32 cellular contexts compared by ENCODE assay signal in genomic region chr9:89880721-89881120, GRCh38.
DNase-seq lines count a peak whose midpoint lies in the region; ATAC-seq and TF ChIP-seq lines count a peak whose summit lies in the region.
"Had no signal": no experiment of that assay in that cellular context is flagged by ENCODE, and none has a peak within 500 bp of the region (broad histone marks: within the 10 kb centered on the region; RNA-seq: fewer than 3 reads in every experiment).

No MANE protein-coding gene starts in this region.

- 83 to 96% methylated on average over 3 to 5 of the region's 5 CpGs for WGBS in endodermal cell (ENCODE audit: insufficient coverage in 1 of 2, insufficient read length in 1 of 2), 2 experiments

- no peak overlapping the region for H3K4me3 Mint-ChIP-seq in endodermal cell
- H3K4me3 Mint-ChIP-seq: activated CD4-positive, alpha-beta T cell treated with anti-CD3 and anti-CD28 coated beads, Interleukin-2, amount 10 ng/mL, durations not matched to agents 7 days and 5 days; GM23338; HFFc6; naive thymus-derived CD8-positive, alpha-beta T cell had no signal

- no peaks in the 10 kb centered on the region for H3K9me3 Mint-ChIP-seq in endodermal cell
- H3K9me3 Mint-ChIP-seq: activated CD4-positive, alpha-beta T cell treated with anti-CD3 and anti-CD28 coated beads, Interleukin-2, amount 10 ng/mL, durations not matched to agents 7 days and 5 days; GM23338; naive thymus-derived CD8-positive, alpha-beta T cell had no signal

- intact Hi-C loops in sciatic nerve (cut with DNase I), result no loop called here

- no peaks in the 10 kb centered on the region for H3K9me3 ChIP-seq in endodermal cell (ENCODE audit: control insufficient read depth, low read length)
- H3K9me3 ChIP-seq: Peyer's patch, prostate gland, SJCRH30, uterus had no signal

- ATAC-seq in sciatic nerve (no peak), GM18870 (IDR thresholded peaks at IDR 0.05; ENCODE audit: unreplicated experiment) (no peak)
- ATAC-seq: GM23338; naive thymus-derived CD8-positive, alpha-beta T cell had no signal

- no peaks in the 10 kb centered on the region for H3K27me3 Mint-ChIP-seq in endodermal cell (ENCODE audit: insufficient read depth)
- H3K27me3 Mint-ChIP-seq: activated CD4-positive, alpha-beta T cell treated with anti-CD3 and anti-CD28 coated beads, Interleukin-2, amount 10 ng/mL, durations not matched to agents 7 days and 5 days; naive thymus-derived CD8-positive, alpha-beta T cell had no signal

- no peaks in the 10 kb centered on the region for H3K4me1 ChIP-seq in endodermal cell (ENCODE audit: control insufficient read depth, insufficient read depth, low read length)
- H3K4me1 ChIP-seq: Peyer's patch, uterus had no signal

- TF ChIP-seq CTCF in endodermal cell (conservative IDR thresholded peaks at IDR 0.05), result no peak

- no peaks in the 10 kb centered on the region for H3K27me3 ChIP-seq in endodermal cell (ENCODE audit: control insufficient read depth, insufficient read depth, low read length, poor library complexity, severe bottlenecking)
- H3K27me3 ChIP-seq: brain microvascular endothelial cell, Peyer's patch, SJCRH30, uterus had no signal

- no peaks in the 10 kb centered on the region for H3K36me3 Mint-ChIP-seq in endodermal cell (ENCODE audit: low read depth)
- H3K36me3 Mint-ChIP-seq: naive thymus-derived CD8-positive, alpha-beta T cell had no signal

- H3K9ac ChIP-seq in endodermal cell (ENCODE audit: extremely low read depth, low read length, poor library complexity, severe bottlenecking), result no peak overlapping the region

- H3K4me1 Mint-ChIP-seq in endodermal cell, result no peaks in the 10 kb centered on the region
- H3K4me1 Mint-ChIP-seq: activated CD4-positive, alpha-beta T cell treated with anti-CD3 and anti-CD28 coated beads, Interleukin-2, amount 10 ng/mL, durations not matched to agents 7 days and 5 days; GM23338 had no signal

- H3K27ac Mint-ChIP-seq in endodermal cell, result no peak overlapping the region
- H3K27ac Mint-ChIP-seq: activated CD4-positive, alpha-beta T cell treated with anti-CD3 and anti-CD28 coated beads, Interleukin-2, amount 10 ng/mL, durations not matched to agents 7 days and 5 days; GM23338; HFFc6; naive thymus-derived CD8-positive, alpha-beta T cell had no signal

- H3K4me3 ChIP-seq in endodermal cell (ENCODE audit: low read length), result no peak overlapping the region
- H3K4me3 ChIP-seq: GM23338, Peyer's patch, prostate gland, SJCRH30, uterus had no signal

- H3K36me3 ChIP-seq in endodermal cell (ENCODE audit: control insufficient read depth, insufficient read depth, low read length), result no peaks in the 10 kb centered on the region
- H3K36me3 ChIP-seq: brain microvascular endothelial cell, Peyer's patch, prostate gland, SJCRH30, uterus, WERI-Rb-1 had no signal

- DNase-seq in activated CD4-positive, CD25-positive, alpha-beta regulatory T cell treated with anti-CD3 and anti-CD28 coated beads, Interleukin-2, amount 50 U/mL, for 72 hours, result peak; percentile 13
- DNase-seq in activated CD4-positive, CD25-positive, alpha-beta regulatory T cell (lab: John Stamatoyannopoulos, UW), result no peak
- DNase-seq in RPMI7951 (ENCODE audit: low read depth), result peak; percentile 1
- DNase-seq in endodermal cell, result peak; percentile 16
- DNase-seq in sciatic nerve (ENCODE audit: low spot score), result peak; percentile 27
- DNase-seq in GM19240 (ENCODE audit: insufficient read length, low spot score), result no peak
- no peak for DNase-seq in hippocampal formation (lab: John Stamatoyannopoulos, UW)
- DNase-seq: 8988T; activated CD4-positive, alpha-beta T cell treated with anti-CD3 and anti-CD28 coated beads, Interleukin-2, amount 10 ng/mL, durations not matched to agents 7 days and 5 days; activated naive CD4-positive, alpha-beta T cell treated with anti-CD3 and anti-CD28 coated beads, Interleukin-2, amount 50 U/mL, for 16 hours; amygdala; brain microvascular endothelial cell; Calu3; DMS79 treated with DMSO at 0.1 percent for 48 hours; GDM1; HFFc6; midbrain; naive thymus-derived CD8-positive, alpha-beta T cell; NCI-H1048; NCI-H1694; NCI-H446 treated with DMSO at 0.1 percent for 48 hours; NCI-H774; nucleus accumbens; SJCRH30; stimulated activated naive CD4-positive, alpha-beta T cell; SW 1271; WERI-Rb-1 had no signal

- no peak overlapping the region for H3K27ac ChIP-seq in endodermal cell (ENCODE audit: low read depth, low read length)
- H3K27ac ChIP-seq: brain microvascular endothelial cell, prostate gland, SJCRH30, uterus, WERI-Rb-1 had no signal

Comparison
In these comparisons a context has a peak if more than half of its experiments do, and no peak if none do; other contexts are left out.
1. DNase-seq: peak in activated CD4-positive, CD25-positive, alpha-beta regulatory T cell treated with anti-CD3 and anti-CD28 coated beads, Interleukin-2, amount 50 U/mL, for 72 hours (single experiment), RPMI7951 (single experiment), endodermal cell (single experiment) and sciatic nerve (single experiment); none in activated CD4-positive, CD25-positive, alpha-beta regulatory T cell (0 of 4), GM19240 (single experiment) and hippocampal formation (0 of 2).